Comparison of ENCODE assay signal across 2 cellular contexts in genomic region chr7:49324707-49325106, GRCh38.
TF ChIP-seq lines count a peak whose summit lies in the region.

No MANE protein-coding gene starts in this region.

TF ChIP-seq in GM23338, 12 proteins besides CTCF, POLR2A, EP300 and RAD21 (continued from another document):
- no peak for TF ChIP-seq ZNF462 (CRISPR knock-in tag; IDR thresholded peaks at IDR 0.05)

TF ChIP-seq in SK-N-SH treated with all-trans-retinoic acid at 6 μM for 48 hours, 23 proteins besides CTCF, POLR2A, EP300 and RAD21 (continued from another document):
- TF ChIP-seq CSRNP3 (CRISPR knock-in tag; IDR thresholded peaks at IDR 0.05), result no peak
- TF ChIP-seq SNAI2 (CRISPR knock-in tag; IDR thresholded peaks at IDR 0.05), result no peak
- no peak for TF ChIP-seq RARB (CRISPR knock-in tag; IDR thresholded peaks at IDR 0.05)
- no peak for TF ChIP-seq CREB5 (CRISPR knock-in tag; IDR thresholded peaks at IDR 0.05; ENCODE audit: low read depth)
- no peak for TF ChIP-seq ZFP30 (CRISPR knock-in tag; IDR thresholded peaks at IDR 0.05)
- TF ChIP-seq PATZ1 (CRISPR knock-in tag; IDR thresholded peaks at IDR 0.05; ENCODE audit: borderline replicate concordance), result no peak
- TF ChIP-seq OSR1 (CRISPR knock-in tag; IDR thresholded peaks at IDR 0.05), result no peak
- TF ChIP-seq ESRRG (CRISPR knock-in tag; IDR thresholded peaks at IDR 0.05), result no peak
- no peak for TF ChIP-seq ZNF70 (CRISPR knock-in tag; IDR thresholded peaks at IDR 0.05)
- no peak for TF ChIP-seq ZC3H10 (CRISPR knock-in tag; IDR thresholded peaks at IDR 0.05)
- no peak for TF ChIP-seq TOX (CRISPR knock-in tag; IDR thresholded peaks at IDR 0.05; ENCODE audit: borderline replicate concordance)
- no peak for TF ChIP-seq BACH2 (CRISPR knock-in tag; IDR thresholded peaks at IDR 0.05; ENCODE audit: borderline replicate concordance)
- no peak for TF ChIP-seq ZNF8 (CRISPR knock-in tag; IDR thresholded peaks at IDR 0.05)
